Comparison of ENCODE assay signal across 14 cellular contexts in the genomic region with DNA sequence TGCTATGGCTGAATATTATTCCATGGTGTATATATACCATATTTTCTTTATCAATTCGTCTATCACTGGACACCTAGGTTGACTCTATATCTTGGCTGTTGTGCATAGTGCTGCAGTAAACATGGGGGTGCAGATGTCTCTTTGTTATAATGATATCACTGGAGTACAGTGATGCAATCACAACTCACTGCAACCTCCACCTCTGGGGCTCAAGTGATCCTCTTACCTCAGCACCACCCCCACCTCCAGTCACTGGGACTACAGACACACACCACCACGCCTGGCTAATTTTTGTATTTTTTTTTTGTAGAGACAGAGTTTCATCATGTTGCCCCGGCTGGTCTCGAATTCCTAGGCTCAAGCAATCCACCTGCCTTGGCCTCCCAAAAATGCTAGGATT. TPM values are rescaled to one million over a fixed set of nuclear protein-coding genes. Genes with fewer than 3 reads are reported as not detected.
DNase-seq lines count a peak whose midpoint lies in the region; ATAC-seq and TF ChIP-seq lines count a peak whose summit lies in the region.
"Had no signal": no experiment of that assay in that cellular context is flagged by ENCODE, and none has a peak within 500 bp of the region (broad histone marks: within the 10 kb centered on the region; RNA-seq: fewer than 3 reads in every experiment).

No MANE protein-coding gene starts in this region.

- 94% methylated on average over 4 of the region's 4 CpGs for WGBS in right cardiac atrium
- WGBS in IMR-90 (ENCODE audit: extremely low coverage in 2 of 2, insufficient read length in 1 of 2), 2 experiments: no CpG with 5 or more reads among the region's 4 CpGs

- DNase-seq in left ventricle myocardium inferior (no peak), right cardiac atrium (no peak), IMR-90 (no peak), left kidney (ENCODE audit: low read depth, low spot score) (peak; percentile 65), SKM-1 (lab: John Stamatoyannopoulos, UW; ENCODE audit: unreplicated experiment) (no peak), NCI-H774 (lab: John Stamatoyannopoulos, UW) (no peak), SKM-1 treated with dmso at 0.1 percent for 144 hours (lab: John Stamatoyannopoulos, UW; ENCODE audit: unreplicated experiment) (no peak)
- DNase-seq: C1 segment of cervical spinal cord; Calu3; CD4-positive, alpha-beta T cell; DMS 273 treated with DMSO at 0.1 percent for 48 hours; GM23248; H7 had no signal

- TF ChIP-seq POLR2A in IMR-90 (IDR thresholded peaks at IDR 0.05; ENCODE audit: low read depth, low read length): no peak

- in situ Hi-C loops in IMR-90 (cut with MboI; ENCODE audit: low sequenced_read_pairs): no loop called here

- H3K4me3 ChIP-seq in left ventricle myocardium inferior: no peak overlapping the region
- no peak overlapping the region for H3K4me3 ChIP-seq in right cardiac atrium (ENCODE audit: low read length)
- H3K4me3 ChIP-seq in IMR-90 (ENCODE audit: insufficient read depth, low read depth, low read length): no peak overlapping the region
- H3K4me3 ChIP-seq: GM12878, GM23248 had no signal

- H3K4ac ChIP-seq in IMR-90 (ENCODE audit: low read depth, low read length): no peak overlapping the region

- no peaks in the 10 kb centered on the region; the same call in 1 of the 2 replicates for H3K9me1 ChIP-seq in IMR-90 (ENCODE audit: insufficient read depth, low read length)

- H2AK9ac ChIP-seq in IMR-90 (replicated peaks; ENCODE audit: low read depth, low read length, poor library complexity): no peak overlapping the region

- H3K4me2 ChIP-seq in IMR-90 (ENCODE audit: low read depth, low read length): no peak overlapping the region

- H3K14ac ChIP-seq in IMR-90 (replicated peaks; ENCODE audit: low read depth, low read length): no peak overlapping the region

- H2BK5ac ChIP-seq in IMR-90 (ENCODE audit: low read depth, low read length, poor library complexity, severe bottlenecking): no peak overlapping the region

- no TSS peak for BruUV-seq in IMR-90 (replicated peaks; lab: Mats Ljungman, UMichigan)

- POLR2A ChIA-PET in IMR-90 (lab: Charles Lee; ENCODE audit: unreplicated experiment): no interaction called here

- H3K27me3 ChIP-seq in left ventricle myocardium inferior (ENCODE audit: low read depth) (no peaks in the 10 kb centered on the region), right cardiac atrium (ENCODE audit: control insufficient read depth, insufficient read depth) (no peaks in the 10 kb centered on the region), IMR-90 (ENCODE audit: control insufficient read depth, insufficient read depth, low read length) (no peaks in the 10 kb centered on the region)

- H4K91ac ChIP-seq in IMR-90 (ENCODE audit: insufficient read depth, low read depth, low read length): no peak overlapping the region

- ATAC-seq in right cardiac atrium (no peak), IMR-90 (ENCODE audit: low read depth) (no peak)
- ATAC-seq: GM12878 had no signal

- no peak overlapping the region for H3K9ac ChIP-seq in IMR-90 (ENCODE audit: low read depth, low read length)
- H3K9ac ChIP-seq: GM23248 had no signal

- intact Hi-C loops in left ventricle myocardium inferior (cut with micrococcal nuclease): no loop called here
- intact Hi-C loops in right cardiac atrium (cut with DNase I): no loop called here
- intact Hi-C loops in IMR-90 (cut with micrococcal nuclease): no loop called here

- no peak overlapping the region for H2BK120ac ChIP-seq in IMR-90 (ENCODE audit: low read depth, low read length)

- H3K36me3 ChIP-seq in left ventricle myocardium inferior: peaks cover 46% of the 10 kb centered on the region
- H3K36me3 ChIP-seq in IMR-90 (ENCODE audit: control insufficient read depth, insufficient read depth, low read length): peaks cover 9% of the 10 kb centered on the region; the same call in 1 of the 2 replicates

- no peak overlapping the region for H4K8ac ChIP-seq in IMR-90 (ENCODE audit: low read depth in 2 of 2, low read length in 2 of 2)

- H3K56ac ChIP-seq in IMR-90 (ENCODE audit: extremely low read depth, insufficient read depth, low read length): no peak overlapping the region

- no peak overlapping the region for H4K5ac ChIP-seq in IMR-90 (ENCODE audit: low read depth, low read length)

- H3K4me1 ChIP-seq in left ventricle myocardium inferior (peaks cover 90% of the 10 kb centered on the region), right cardiac atrium (ENCODE audit: control insufficient read depth, insufficient read depth, low read length) (no peaks in the 10 kb centered on the region), IMR-90 (ENCODE audit: control insufficient read depth, insufficient read depth, low read length) (no peaks in the 10 kb centered on the region)

- H3K27ac ChIP-seq in left ventricle myocardium inferior (replicated peaks) (peak overlapping the region; percentile 81), right cardiac atrium (ENCODE audit: low read length) (no peak overlapping the region), IMR-90 (ENCODE audit: insufficient read depth, low read length) (no peak overlapping the region)
- H3K27ac ChIP-seq: GM23248 had no signal

- no peak overlapping the region for H3K18ac ChIP-seq in IMR-90 (ENCODE audit: low read depth, low read length)

- CTCF ChIA-PET in IMR-90 (lab: Yijun Ruan, JAX): no interaction called here

- peaks cover 21 to 42% of the 10 kb centered on the region in 2 experiments for H3K79me1 ChIP-seq in IMR-90 (ENCODE audit: low read depth in 1 of 2, low read length in 2 of 2)

- H2AK5ac ChIP-seq in IMR-90 (ENCODE audit: low read depth, low read length): no peak overlapping the region

- H2BK15ac ChIP-seq in IMR-90 (ENCODE audit: low read depth, low read length): no peak overlapping the region

- dilution Hi-C loops in IMR-90 (cut with HindIII; ENCODE audit: low sequenced_read_pairs, unreplicated experiment): no loop called here

- H2AFZ ChIP-seq in IMR-90 (replicated peaks; ENCODE audit: low read length, poor library complexity): no peak overlapping the region
- H2AFZ ChIP-seq: GM23248 had no signal

- 0 out of 2 replicates have a peak, but pooled peaks cover 3% of the 10 kb centered on the region for H4K20me1 ChIP-seq in IMR-90 (ENCODE audit: insufficient read depth, low read length)

- no peak overlapping the region for H2BK20ac ChIP-seq in IMR-90 (ENCODE audit: low read depth, low read length)

- H3K23ac ChIP-seq in IMR-90 (ENCODE audit: low read depth, low read length): no peak overlapping the region

- TF ChIP-seq CTCF in left ventricle myocardium inferior (IDR thresholded peaks at IDR 0.05; ENCODE audit: borderline replicate concordance) (no peak), IMR-90 (conservative IDR thresholded peaks at IDR 0.05; ENCODE audit: low read depth, low read length) (no peak)

- TF ChIP-seq RAD21 in IMR-90 (IDR thresholded peaks at IDR 0.05; ENCODE audit: low read length): no peak

- no peaks in the 10 kb centered on the region for H3K9me3 ChIP-seq in left ventricle myocardium inferior (replicated peaks)
- no peaks in the 10 kb centered on the region for H3K9me3 ChIP-seq in right cardiac atrium (ENCODE audit: control insufficient read depth, low read length)
- no peaks in the 10 kb centered on the region for H3K9me3 ChIP-seq in IMR-90 (ENCODE audit: control insufficient read depth, insufficient read depth, low read length)

TF ChIP-seq in IMR-90, 13 proteins besides CTCF, POLR2A, EP300 and RAD21:
- peak; percentile 32; the same call in 1 of the 2 replicates for TF ChIP-seq CEBPB (IDR thresholded peaks at IDR 0.05; ENCODE audit: low read depth, low read length)
- no peak for TF ChIP-seq RCOR1 (IDR thresholded peaks at IDR 0.05; ENCODE audit: insufficient replicate concordance, low read length)
- TF ChIP-seq, protein P1, sequence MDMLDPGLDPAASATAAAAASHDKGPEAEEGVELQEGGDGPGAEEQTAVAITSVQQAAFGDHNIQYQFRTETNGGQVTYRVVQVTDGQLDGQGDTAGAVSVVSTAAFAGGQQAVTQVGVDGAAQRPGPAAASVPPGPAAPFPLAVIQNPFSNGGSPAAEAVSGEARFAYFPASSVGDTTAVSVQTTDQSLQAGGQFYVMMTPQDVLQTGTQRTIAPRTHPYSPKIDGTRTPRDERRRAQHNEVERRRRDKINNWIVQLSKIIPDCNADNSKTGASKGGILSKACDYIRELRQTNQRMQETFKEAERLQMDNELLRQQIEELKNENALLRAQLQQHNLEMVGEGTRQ (IDR thresholded peaks at IDR 0.05; ENCODE audit: low read depth, low read length): no peak

RNA-seq across cellular contexts. Expression of a gene that starts 15.6 kb away (rescaled TPM):
- total RNA-seq in left ventricle myocardium inferior (150 TPM), right cardiac atrium (100 to 1,000 TPM in 1 of 4 donors, 10 to 100 TPM in 3; 68.8 to 106 (median 83.2) TPM), IMR-90 (2012; rRNA removed) (29.2 and 44.4 TPM in 2 replicates)
- polyA plus RNA-seq in right cardiac atrium (61.7 TPM), IMR-90 (2012; rRNA removed) (23.9 and 24.6 TPM in 2 replicates)
- polyA plus RNA-seq in IMR-90 (2012; cell fraction: cytosol; rRNA removed): 12.1 and 15.2 TPM in 2 replicates
- polyA plus RNA-seq in IMR-90 (2012; cell fraction: nucleus; rRNA removed; ENCODE audit: low replicate concordance): 8.3 and 13.7 TPM in 2 replicates
